6 cellular contexts compared by ENCODE assay signal in the genomic region with DNA sequence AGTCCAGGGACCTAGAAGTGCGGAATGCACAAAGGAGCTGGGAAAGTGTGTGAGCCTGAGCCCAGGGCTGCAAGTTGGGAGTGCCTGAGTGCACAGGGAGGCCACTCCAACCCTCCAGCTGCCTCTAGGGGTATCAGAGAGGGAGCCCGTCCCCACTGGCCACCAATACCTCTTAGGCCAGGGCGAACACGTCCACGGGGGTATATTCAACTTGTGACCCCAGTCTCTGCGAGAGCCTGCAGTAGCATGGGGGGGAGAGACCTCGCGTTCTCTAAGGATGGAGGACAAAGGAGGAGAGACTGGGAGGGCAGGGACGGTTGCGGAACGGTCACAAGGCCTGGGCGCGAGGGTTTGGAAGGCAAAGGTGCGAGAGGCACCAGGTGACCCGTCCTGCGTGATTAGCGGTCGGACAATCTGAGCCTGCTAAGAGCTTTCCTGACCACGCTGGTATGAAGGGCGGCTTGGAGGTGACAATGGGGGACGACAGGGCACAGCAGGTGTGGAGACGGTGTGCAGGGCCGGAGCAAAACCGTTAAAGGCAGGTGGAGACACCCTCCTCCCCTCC. TPM values are rescaled to one million over a fixed set of nuclear protein-coding genes. Genes with fewer than 3 reads are reported as not detected.
DNase-seq lines count a peak whose midpoint lies in the region; TF ChIP-seq lines count a peak whose summit lies in the region.

No MANE protein-coding gene starts in this region.

- H3K4me1 Mint-ChIP-seq in activated naive CD4-positive, alpha-beta T cell treated with anti-CD3 and anti-CD28 coated beads for 36 hours (ENCODE audit: low read depth), result peaks cover 39% of the 10 kb centered on the region

- H3K9me3 ChIP-seq in esophagus muscularis mucosa, result no peaks in the 10 kb centered on the region
- H3K9me3 ChIP-seq in spleen, result no peaks in the 10 kb centered on the region

- TF ChIP-seq POLR2A in esophagus muscularis mucosa (IDR thresholded peaks at IDR 0.05; ENCODE audit: low read depth) (no peak), spleen (IDR thresholded peaks at IDR 0.05) (no peak)

- H3K36me3 ChIP-seq in esophagus muscularis mucosa (peaks cover 17 to 47% (median 37%) of the 10 kb centered on the region in 4 donors), spleen (peaks cover 0 to 60% (median 24%) of the 10 kb centered on the region in 6 donors)

- DNase-seq in activated naive CD4-positive, alpha-beta T cell treated with anti-CD3 and anti-CD28 coated beads for 36 hours, result peak; percentile 5
- no peak for DNase-seq in activated naive CD4-positive, alpha-beta T cell treated with Interleukin-2 at 50 U/mL for 16 hours
- no peak for DNase-seq in esophagus muscularis mucosa (ENCODE audit: extremely low spot score)
- DNase-seq in spleen, result peak; percentile 78
- no peak for DNase-seq in UCSD-AML1 (lab: John Stamatoyannopoulos, UW; ENCODE audit: unreplicated experiment)
- DNase-seq in SIG-M5 (lab: John Stamatoyannopoulos, UW), result no peak

- 15% methylated on average over 15 of the region's 24 CpGs for WGBS in esophagus muscularis mucosa
- WGBS in spleen, 5 donors, result 37 to 51% (median 40%) methylated on average over 23 to 24 of the region's 24 CpGs

- intact Hi-C loops in activated naive CD4-positive, alpha-beta T cell treated with anti-CD3 and anti-CD28 coated beads for 36 hours (cut with micrococcal nuclease), result loop anchor here (5.0 kb wide), 1 partner anchor 40 kb away; no protein-coding TSS in a partner anchor
- intact Hi-C loops in esophagus muscularis mucosa (cut with DNase I) (no loop called here), spleen (cut with DNase I; ENCODE audit: low total_unique reads) (no loop called here)

- H3K9me3 Mint-ChIP-seq in activated naive CD4-positive, alpha-beta T cell treated with anti-CD3 and anti-CD28 coated beads for 36 hours, result no peaks in the 10 kb centered on the region

- H3K4me3 ChIP-seq in esophagus muscularis mucosa (peak overlapping the region; percentile 62 to 83 (median 68)), spleen (peak overlapping the region; percentile 54 to 83 (median 70))

- TF ChIP-seq CTCF in esophagus muscularis mucosa (IDR thresholded peaks at IDR 0.05) (no peak), spleen (IDR thresholded peaks at IDR 0.05 in 8 of 11, conservative IDR thresholded peaks at IDR 0.05 in 3 of 11) (no peak)

- H3K27ac Mint-ChIP-seq in activated naive CD4-positive, alpha-beta T cell treated with anti-CD3 and anti-CD28 coated beads for 36 hours, result peak overlapping the region; percentile 90

- H3K27ac ChIP-seq in esophagus muscularis mucosa (replicated peaks in 1 of 4) (peak overlapping the region; percentile 71 to 82 (median 80)), spleen (peak overlapping the region; percentile 61 to 88 (median 84))

- no peak for TF ChIP-seq EP300 in esophagus muscularis mucosa (IDR thresholded peaks at IDR 0.05)

- H3K36me3 Mint-ChIP-seq in activated naive CD4-positive, alpha-beta T cell treated with anti-CD3 and anti-CD28 coated beads for 36 hours (ENCODE audit: low read depth), result peaks cover 27% of the 10 kb centered on the region

- CTCF ChIA-PET in activated naive CD4-positive, alpha-beta T cell treated with anti-CD3 and anti-CD28 coated beads for 36 hours (lab: Charles Lee), result interaction anchor here (0.6 kb wide), 1 partner anchor 275 kb away, joined by 4 read pairs; no protein-coding TSS in a partner anchor

- H3K27me3 ChIP-seq in esophagus muscularis mucosa, result no peaks in the 10 kb centered on the region
- H3K27me3 ChIP-seq in spleen (replicated peaks in 1 of 7), result no peaks in the 10 kb centered on the region

- peak overlapping the region; percentile 94 for H3K4me3 Mint-ChIP-seq in activated naive CD4-positive, alpha-beta T cell treated with anti-CD3 and anti-CD28 coated beads for 36 hours

- H3K27me3 Mint-ChIP-seq in activated naive CD4-positive, alpha-beta T cell treated with anti-CD3 and anti-CD28 coated beads for 36 hours (ENCODE audit: low read depth), result no peaks in the 10 kb centered on the region

- H3K4me1 ChIP-seq in esophagus muscularis mucosa (peaks cover 46 to 53% (median 47%) of the 10 kb centered on the region in 4 donors), spleen (peaks cover 8 to 87% (median 58%) of the 10 kb centered on the region in 6 donors)

RNA-seq across cellular contexts. Expression of gene CD320, which starts 0.7 kb away (rescaled TPM):
- total RNA-seq in activated naive CD4-positive, alpha-beta T cell treated with anti-CD3 and anti-CD28 coated beads for 36 hours, result 10 to 100 TPM; 37.6 to 40.1 TPM
- 10 to 100 TPM; 25.7 to 63.2 (median 47.4) TPM for total RNA-seq in esophagus muscularis mucosa
- total RNA-seq in spleen, result 100 to 1,000 TPM in 1 of 7 donors, 10 to 100 TPM in 6; 35.8 to 131 (median 73.3) TPM
- 10 to 100 TPM; 26.6 to 34.3 (median 28.1) TPM for polyA plus RNA-seq in spleen

RNA-seq across cellular contexts. Expression of gene NDUFA7, which starts 13.7 kb away (rescaled TPM):
- total RNA-seq in activated naive CD4-positive, alpha-beta T cell treated with anti-CD3 and anti-CD28 coated beads for 36 hours, result 100 to 1,000 TPM in 1 of 2 experiments, 10 to 100 TPM in 1; 95.9 to 104 TPM
- total RNA-seq in esophagus muscularis mucosa, result 10 to 100 TPM; 26.1 to 34.0 (median 29.3) TPM
- 10 to 100 TPM; 14.6 to 43.2 (median 28.0) TPM for total RNA-seq in spleen
- 100 to 1,000 TPM in 1 of 3 donors, 10 to 100 TPM in 2; 95.1 to 131 (median 99.6) TPM for polyA plus RNA-seq in spleen

RNA-seq across cellular contexts. Expression of gene RPS28, which starts 13.8 kb away (rescaled TPM):
- 1,000 to 10,000 TPM; 2,814 to 3,007 TPM for total RNA-seq in activated naive CD4-positive, alpha-beta T cell treated with anti-CD3 and anti-CD28 coated beads for 36 hours
- total RNA-seq in esophagus muscularis mucosa (100 to 1,000 TPM; 256 to 473 (median 358) TPM), spleen (1,000 to 10,000 TPM in 4 of 7 donors, 100 to 1,000 TPM in 3; 356 to 1,972 (median 1,411) TPM)
- polyA plus RNA-seq in spleen, result 1,000 to 10,000 TPM; 1,207 to 2,442 (median 2,131) TPM

RNA-seq across cellular contexts. Expression of gene KANK3, which starts 35.6 kb away (rescaled TPM):
- total RNA-seq in activated naive CD4-positive, alpha-beta T cell treated with anti-CD3 and anti-CD28 coated beads for 36 hours, result under 1 TPM; 0.17 to 0.36 TPM
- total RNA-seq in esophagus muscularis mucosa (10 to 100 TPM; 23.7 to 36.0 (median 30.0) TPM), spleen (10 to 100 TPM; 42.2 to 84.6 (median 54.6) TPM)
- polyA plus RNA-seq in spleen, result 10 to 100 TPM; 14.0 to 66.7 (median 50.3) TPM

RNA-seq across cellular contexts. Expression of gene ANGPTL4, which starts 56.5 kb away (rescaled TPM):
- not detected for total RNA-seq in activated naive CD4-positive, alpha-beta T cell treated with anti-CD3 and anti-CD28 coated beads for 36 hours
- total RNA-seq in esophagus muscularis mucosa, result 10 to 100 TPM in 3 of 4 donors, 1 to 10 TPM in 1; 3.7 to 37.9 (median 22.6) TPM
- 10 to 100 TPM in 4 of 7 donors, 1 to 10 TPM in 3; 1.8 to 28.3 (median 11.8) TPM for total RNA-seq in spleen
- polyA plus RNA-seq in spleen, result 1 to 10 TPM; 7.4 to 8.5 (median 7.8) TPM

Comparison
In these comparisons a context has a peak if more than half of its experiments do, and no peak if none do; other contexts are left out.
1. DNase-seq: peak in activated naive CD4-positive, alpha-beta T cell treated with anti-CD3 and anti-CD28 coated beads for 36 hours (single experiment) and spleen (single experiment); none in activated naive CD4-positive, alpha-beta T cell treated with Interleukin-2 at 50 U/mL for 16 hours (single experiment), esophagus muscularis mucosa (single experiment), UCSD-AML1 (single experiment) and SIG-M5 (single experiment).